Comparison of ENCODE assay signal across 17 cellular contexts in the genomic region with DNA sequence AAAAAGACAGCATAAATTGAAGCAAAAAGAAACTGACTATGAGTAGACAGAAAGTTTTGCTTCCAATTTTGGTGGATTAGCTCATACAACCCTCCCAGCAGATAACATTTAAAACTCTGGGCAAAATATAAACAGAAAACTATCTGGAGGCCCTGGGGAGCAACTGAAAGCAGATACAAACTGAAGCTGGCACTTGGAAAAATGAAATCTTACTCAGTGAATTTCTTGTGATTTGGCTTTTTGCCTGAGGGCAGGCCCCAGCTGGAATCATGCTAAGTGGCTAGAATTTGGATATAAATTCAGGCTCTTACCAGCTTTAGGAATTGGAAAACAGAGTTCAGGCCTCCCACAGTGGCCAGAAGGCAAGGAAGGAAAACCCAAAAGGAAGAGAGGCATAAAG.
DNase-seq lines count a peak whose midpoint lies in the region; ATAC-seq and TF ChIP-seq lines count a peak whose summit lies in the region.
"Had no signal": no experiment of that assay in that cellular context is flagged by ENCODE, and none has a peak within 500 bp of the region (broad histone marks: within the 10 kb centered on the region; RNA-seq: fewer than 3 reads in every experiment).

No MANE protein-coding gene starts in this region.

- H3K9me3 Mint-ChIP-seq in endothelial cell (ENCODE audit: unreplicated experiment), result no peaks in the 10 kb centered on the region
- no peaks in the 10 kb centered on the region for H3K9me3 Mint-ChIP-seq in T-helper 2 cell treated with Interferon-gamma antibody and Interleukin-4, amounts not matched to agents 5 μg/mL and 100 μg/mL, for 36 hours

- H3K36me3 Mint-ChIP-seq in endothelial cell (ENCODE audit: low read depth, unreplicated experiment), result no peaks in the 10 kb centered on the region
- H3K36me3 Mint-ChIP-seq in T-helper 2 cell treated with Interferon-gamma antibody and Interleukin-4, amounts not matched to agents 5 μg/mL and 100 μg/mL, for 36 hours (ENCODE audit: low read depth), result no peaks in the 10 kb centered on the region
- H3K36me3 Mint-ChIP-seq: activated CD8-positive, alpha-beta memory T cell treated with anti-CD3 and anti-CD28 coated beads, Interleukin-2, amount 10 ng/mL, durations not matched to agents 7 days and 5 days; activated naive CD8-positive, alpha-beta T cell treated with anti-CD3 and anti-CD28 coated beads for 36 hours had no signal

- H3K27me3 ChIP-seq in aorta (ENCODE audit: control insufficient read depth in 1 of 2, insufficient read depth in 2 of 2, low read length in 1 of 2), result no peaks in the 10 kb centered on the region
- H3K27me3 ChIP-seq: BLaER1 treated with 17β-estradiol and CSF1 and Interleukin-3, amounts not matched to agents 10 nM and 100 nM; uterus had no signal

- no peak overlapping the region for H3K27ac Mint-ChIP-seq in endothelial cell (ENCODE audit: unreplicated experiment)
- no peak overlapping the region for H3K27ac Mint-ChIP-seq in T-helper 2 cell treated with Interferon-gamma antibody and Interleukin-4, amounts not matched to agents 5 μg/mL and 100 μg/mL, for 36 hours
- H3K27ac Mint-ChIP-seq: activated CD4-positive, alpha-beta T cell treated with anti-CD3 and anti-CD28 coated beads for 36 hours; activated CD8-positive, alpha-beta memory T cell treated with anti-CD3 and anti-CD28 coated beads, Interleukin-2, amount 10 ng/mL, durations not matched to agents 7 days and 5 days; activated naive CD8-positive, alpha-beta T cell treated with anti-CD3 and anti-CD28 coated beads for 36 hours had no signal

- no peaks in the 10 kb centered on the region for H3K9me3 ChIP-seq in aorta (ENCODE audit: control insufficient read depth, low read length)
- H3K9me3 ChIP-seq: BLaER1 treated with 17β-estradiol and CSF1 and Interleukin-3, amounts not matched to agents 10 nM and 100 nM; uterus had no signal

- no peaks in the 10 kb centered on the region for H3K4me1 Mint-ChIP-seq in endothelial cell (ENCODE audit: unreplicated experiment)
- no peaks in the 10 kb centered on the region for H3K4me1 Mint-ChIP-seq in T-helper 2 cell treated with Interferon-gamma antibody and Interleukin-4, amounts not matched to agents 5 μg/mL and 100 μg/mL, for 36 hours (ENCODE audit: low read depth)
- H3K4me1 Mint-ChIP-seq: activated CD4-positive, alpha-beta T cell treated with anti-CD3 and anti-CD28 coated beads for 36 hours; activated naive CD8-positive, alpha-beta T cell treated with anti-CD3 and anti-CD28 coated beads for 36 hours had no signal

- no peaks in the 10 kb centered on the region for H3K4me1 ChIP-seq in aorta (ENCODE audit: control insufficient read depth in 1 of 2, insufficient read depth in 2 of 2, low read length in 2 of 2)
- H3K4me1 ChIP-seq: uterus had no signal

- intact Hi-C loops in Right ventricle myocardium inferior (cut with DNase I) (no loop called here), cardiac septum (cut with DNase I) (no loop called here), left ventricle myocardium superior (cut with micrococcal nuclease) (no loop called here), aorta (cut with DNase I) (no loop called here)

- no peak for TF ChIP-seq CTCF in endothelial cell (IDR thresholded peaks at IDR 0.05; ENCODE audit: unreplicated experiment)

- DNase-seq in Right ventricle myocardium inferior (ENCODE audit: missing footprints) (no peak), cardiac septum (ENCODE audit: low spot score) (no peak), caudate nucleus (lab: John Stamatoyannopoulos, UW) (no peak), left ventricle myocardium superior (no peak), aorta (no peak), endothelial cell (ENCODE audit: low spot score) (no peak)
- no peak for DNase-seq in T-helper 2 cell treated with Interferon-gamma antibody and Interleukin-4, amounts not matched to agents 5 μg/mL and 100 μg/mL, for 36 hours (ENCODE audit: low spot score)
- DNase-seq: activated CD4-positive, alpha-beta T cell treated with anti-CD3 and anti-CD28 coated beads for 36 hours; activated CD8-positive, alpha-beta memory T cell treated with anti-CD3 and anti-CD28 coated beads, Interleukin-2, amount 10 ng/mL, durations not matched to agents 7 days and 5 days; activated naive CD8-positive, alpha-beta T cell treated with anti-CD3 and anti-CD28 coated beads for 36 hours; erythroblast; H7; NCI-H1436 treated with DMSO at 0.1 percent for 48 hours; NK-92 treated with Interleukin-12 subunit alpha and Interleukin-12 subunit beta, amount 100 ng/mL, for 24 hours; uterus had no signal

- no peaks in the 10 kb centered on the region for H3K36me3 ChIP-seq in aorta (ENCODE audit: control insufficient read depth in 1 of 2, insufficient read depth in 2 of 2, low read length in 1 of 2)
- H3K36me3 ChIP-seq: BLaER1 treated with 17β-estradiol and CSF1 and Interleukin-3, amounts not matched to agents 10 nM and 100 nM; uterus had no signal

- no peaks in the 10 kb centered on the region for H3K27me3 Mint-ChIP-seq in endothelial cell (ENCODE audit: unreplicated experiment)
- peaks cover 2% of the 10 kb centered on the region for H3K27me3 Mint-ChIP-seq in T-helper 2 cell treated with Interferon-gamma antibody and Interleukin-4, amounts not matched to agents 5 μg/mL and 100 μg/mL, for 36 hours (ENCODE audit: low read depth)

- ATAC-seq in Right ventricle myocardium inferior, result peak; percentile 92
- ATAC-seq in left ventricle myocardium superior, result peak; percentile 85
- peak; percentile 68 for ATAC-seq in aorta (ENCODE audit: low FRiP score)
- no peak for ATAC-seq in HG03565 (IDR thresholded peaks at IDR 0.05; ENCODE audit: unreplicated experiment)
- ATAC-seq: activated CD4-positive, alpha-beta T cell treated with anti-CD3 and anti-CD28 coated beads for 36 hours; activated CD8-positive, alpha-beta memory T cell treated with anti-CD3 and anti-CD28 coated beads, Interleukin-2, amount 10 ng/mL, durations not matched to agents 7 days and 5 days had no signal

- H3K4me3 ChIP-seq in aorta (ENCODE audit: low read length in 2 of 2), result no peak overlapping the region
- H3K4me3 ChIP-seq: BLaER1 treated with 17β-estradiol and CSF1 and Interleukin-3, amounts not matched to agents 10 nM and 100 nM; uterus had no signal

- no peak overlapping the region for H3K4me3 Mint-ChIP-seq in endothelial cell (ENCODE audit: unreplicated experiment)
- H3K4me3 Mint-ChIP-seq in T-helper 2 cell treated with Interferon-gamma antibody and Interleukin-4, amounts not matched to agents 5 μg/mL and 100 μg/mL, for 36 hours, result no peak overlapping the region
- H3K4me3 Mint-ChIP-seq: activated CD4-positive, alpha-beta T cell treated with anti-CD3 and anti-CD28 coated beads for 36 hours; activated CD8-positive, alpha-beta memory T cell treated with anti-CD3 and anti-CD28 coated beads, Interleukin-2, amount 10 ng/mL, durations not matched to agents 7 days and 5 days; activated naive CD8-positive, alpha-beta T cell treated with anti-CD3 and anti-CD28 coated beads for 36 hours had no signal

- H3K27ac ChIP-seq in caudate nucleus (ENCODE audit: low read depth, low read length) (peak overlapping the region; percentile 44), aorta (ENCODE audit: low read depth in 1 of 2, low read length in 2 of 2) (no peak overlapping the region)
- H3K27ac ChIP-seq: BLaER1 treated with 17β-estradiol and CSF1 and Interleukin-3, amounts not matched to agents 10 nM and 100 nM had no signal
